ENCODE assay signal across 11 cellular contexts in the genomic region with DNA sequence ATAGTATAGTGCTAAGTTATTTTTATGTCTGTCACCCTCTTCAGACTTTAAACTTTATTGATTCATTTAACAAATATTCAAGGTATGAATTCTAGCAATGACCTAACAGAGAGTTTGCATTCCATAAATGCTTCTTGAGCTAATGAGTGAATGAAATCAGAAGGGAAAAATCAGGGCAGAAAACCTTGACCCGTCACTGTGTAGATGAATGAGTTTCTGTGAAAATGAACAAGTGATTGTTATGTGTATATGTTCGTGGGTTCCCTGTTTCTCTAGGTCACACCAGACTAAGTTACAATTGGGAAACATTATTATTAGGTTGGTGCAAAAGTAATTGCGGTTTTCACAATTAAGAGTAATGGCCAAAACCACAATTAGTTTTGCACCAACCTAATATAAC. TPM values are rescaled to one million over a fixed set of nuclear protein-coding genes. Genes with fewer than 3 reads are reported as not detected.
DNase-seq lines count a peak whose midpoint lies in the region; TF ChIP-seq lines count a peak whose summit lies in the region.
"Had no signal": no experiment of that assay in that cellular context is flagged by ENCODE, and none has a peak within 500 bp of the region (broad histone marks: within the 10 kb centered on the region; RNA-seq: fewer than 3 reads in every experiment).

No MANE protein-coding gene starts in this region.

- H3K36me3 Mint-ChIP-seq in MCF 10A (ENCODE audit: insufficient read depth, unreplicated experiment): peaks cover 7% of the 10 kb centered on the region

- no peaks in the 10 kb centered on the region for H3K9me3 Mint-ChIP-seq in MCF 10A (ENCODE audit: unreplicated experiment)

- H3K4me3 ChIP-seq in Peyer's patch: no peak overlapping the region
- H3K4me3 ChIP-seq: gastrocnemius medialis had no signal

- intact Hi-C loops in MCF 10A (cut with micrococcal nuclease): no loop called here

- peak overlapping the region in 3 of 4 donors; percentile 5 to 70 (median 43) for H3K27ac ChIP-seq in Peyer's patch
- H3K27ac ChIP-seq: gastrocnemius medialis, parathyroid adenoma had no signal

- TF ChIP-seq CTCF in Peyer's patch (IDR thresholded peaks at IDR 0.05) (no peak), MCF 10A (IDR thresholded peaks at IDR 0.05; ENCODE audit: unreplicated experiment) (no peak)

- no peak overlapping the region for H3K27ac Mint-ChIP-seq in MCF 10A (ENCODE audit: low read depth, unreplicated experiment)

- H3K4me1 Mint-ChIP-seq in MCF 10A (ENCODE audit: insufficient read depth, unreplicated experiment): peaks cover 8% of the 10 kb centered on the region

- H3K36me3 ChIP-seq in Peyer's patch: no peaks in the 10 kb centered on the region
- H3K36me3 ChIP-seq: gastrocnemius medialis had no signal

- TF ChIP-seq POLR2A in Peyer's patch (IDR thresholded peaks at IDR 0.05): no peak

- no peaks in the 10 kb centered on the region for H3K27me3 Mint-ChIP-seq in MCF 10A (ENCODE audit: insufficient read depth, unreplicated experiment)

- BruUV-seq in MCF 10A (replicated peaks; lab: Mats Ljungman, UMichigan): no TSS peak

- no peaks in the 10 kb centered on the region for H3K27me3 ChIP-seq in Peyer's patch
- H3K27me3 ChIP-seq: gastrocnemius medialis had no signal

- CTCF ChIA-PET in MCF 10A (lab: Yijun Ruan, JAX): no interaction called here

- POLR2A ChIA-PET in MCF 10A (lab: Yijun Ruan, JAX): no interaction called here

- in situ Hi-C loops in ACHN (cut with HindIII; ENCODE audit: low pct_ligation_motif_present, low pct_unique_long_range_greater_than_20kb, low sequenced_read_pairs): no loop called here

- peaks cover 0 to 6% (median 3%) of the 10 kb centered on the region in 4 donors for H3K4me1 ChIP-seq in Peyer's patch
- H3K4me1 ChIP-seq: gastrocnemius medialis, parathyroid adenoma had no signal

- DNase-seq in ACHN: peak; percentile 92
- peak; percentile 59 for DNase-seq in GM03348 (ENCODE audit: low spot score)
- DNase-seq in Peyer's patch: no peak
- DNase-seq in kidney tubule cell (ENCODE audit: low spot score): peak; percentile 91
- no peak for DNase-seq in GM19240 (ENCODE audit: insufficient read length, low spot score)
- no peak for DNase-seq in ecto neural progenitor cell (ENCODE audit: low spot score)
- DNase-seq in MCF 10A (ENCODE audit: unreplicated experiment): no peak
- no peak for DNase-seq in T-helper 1 cell
- DNase-seq: gastrocnemius medialis; stimulated activated CD4-positive, alpha-beta T cell treated with anti-CD3 and anti-CD28 coated beads, Interleukin-2, amount 100 ng/mL, for 24 hours had no signal

- H3K9me3 ChIP-seq in Peyer's patch: no peaks in the 10 kb centered on the region
- H3K9me3 ChIP-seq: gastrocnemius medialis had no signal

- H3K4me3 Mint-ChIP-seq in MCF 10A (ENCODE audit: unreplicated experiment): no peak overlapping the region

RNA-seq across cellular contexts. Expression of a gene that starts 30.1 kb away (rescaled TPM):
- 10 to 100 TPM in 1 of 4 donors, 1 to 10 TPM in 3; 3.3 to 32.2 (median 4.9) TPM for total RNA-seq in Peyer's patch
- total RNA-seq in MCF 10A (2022): not detected in 2 replicates

Comparison
In these comparisons a context has a peak if more than half of its experiments do, and no peak if none do; other contexts are left out.
1. DNase-seq: peak in ACHN (single experiment), GM03348 (single experiment) and kidney tubule cell (single experiment); none in Peyer's patch (0 of 3), GM19240 (single experiment), ecto neural progenitor cell (single experiment), MCF 10A (single experiment) and T-helper 1 cell (0 of 5).